Comparison of ENCODE assay signal across 8 cellular contexts in genomic region chr1:114779722-114780121, GRCh38. TPM values are rescaled to one million over a fixed set of nuclear protein-coding genes. Genes with fewer than 3 reads are reported as not detected.
DNase-seq lines count a peak whose midpoint lies in the region; ATAC-seq and TF ChIP-seq lines count a peak whose summit lies in the region.

No MANE protein-coding gene starts in this region.

- no peak overlapping the region for H2BK20ac ChIP-seq in H9 (ENCODE audit: low read depth, low read length, poor library complexity, severe bottlenecking)

- H3K4me1 Mint-ChIP-seq in H9, result peaks cover 3 to 7% of the 10 kb centered on the region in 2 experiments; a peak in 2 of 4 replicates
- H3K4me1 Mint-ChIP-seq in activated B cell treated with CpG ODN at 0.5 μM for 24 hours, result peaks cover 28% of the 10 kb centered on the region

- no peak overlapping the region for H4K91ac ChIP-seq in H9 (ENCODE audit: insufficient read length, low read depth, low read length)

- POLR2A ChIA-PET in activated B cell treated with CpG ODN at 0.5 μM for 24 hours (lab: Charles Lee), result interaction anchor here (0.7 to 2.1 kb wide), 4 partner anchors 22 to 268 kb away, joined by 3 to 20 read pairs (median 10); partner anchors contain the start of genes BCAS2, CSDE1 and NRAS

- H2BK120ac ChIP-seq in H9 (ENCODE audit: low read depth, low read length, poor library complexity, severe bottlenecking), result no peak overlapping the region

- H2BK12ac ChIP-seq in H9 (ENCODE audit: insufficient read length, low read depth, low read length), result no peak overlapping the region

- no peak overlapping the region for H4K5ac ChIP-seq in H9 (ENCODE audit: insufficient read length, low read depth, low read length)

- H2AK5ac ChIP-seq in H9 (ENCODE audit: insufficient read length, low read length), result no peak overlapping the region

- no peaks in the 10 kb centered on the region for H4K20me1 ChIP-seq in H9 (ENCODE audit: control insufficient read depth, insufficient read depth, insufficient read length)

- H3K9me3 ChIP-seq in H9 (ENCODE audit: control insufficient read depth, low read depth, low read length) (no peaks in the 10 kb centered on the region), right cardiac atrium (ENCODE audit: control insufficient read depth, low read length) (no peaks in the 10 kb centered on the region), skeletal muscle tissue (ENCODE audit: control insufficient read depth in 3 of 3, low read length in 3 of 3) (no peaks in the 10 kb centered on the region)

- no peak overlapping the region for H3K23ac ChIP-seq in H9 (ENCODE audit: insufficient read length, low read depth, low read length)

- H3K36me3 ChIP-seq in skeletal muscle tissue (ENCODE audit: control insufficient read depth in 3 of 3, insufficient read depth in 3 of 3, low read length in 3 of 3), result peaks cover 12 to 24% (median 22%) of the 10 kb centered on the region in 3 donors

- H2AFZ ChIP-seq in H9 (ENCODE audit: low read length), result no peak overlapping the region

- no peak for ATAC-seq in activated B cell treated with CpG ODN at 0.5 μM for 24 hours (ENCODE audit: low read depth)
- ATAC-seq in right cardiac atrium, result no peak
- no peak for ATAC-seq in GM21786 (IDR thresholded peaks at IDR 0.05; ENCODE audit: unreplicated experiment)

- H3K9me3 Mint-ChIP-seq in H9 (no peaks in the 10 kb centered on the region; a peak in 1 of 5 replicates), activated B cell treated with CpG ODN at 0.5 μM for 24 hours (no peaks in the 10 kb centered on the region)

- no peak overlapping the region for H3K14ac ChIP-seq in H9 (ENCODE audit: insufficient read depth, low read length)

- H4K8ac ChIP-seq in H9 (replicated peaks; ENCODE audit: insufficient read length, low read depth, low read length), result no peak overlapping the region

- no peak overlapping the region for H2BK5ac ChIP-seq in H9 (ENCODE audit: insufficient read length, low read length)

- TF ChIP-seq CTCF in H9 (conservative IDR thresholded peaks at IDR 0.05) (no peak), activated B cell treated with CpG ODN at 0.5 μM for 24 hours (IDR thresholded peaks at IDR 0.05) (no peak)

- no peak overlapping the region for H3T11ph ChIP-seq in H9 (ENCODE audit: low read length)

- peaks cover 37% of the 10 kb centered on the region for H3K27me3 Mint-ChIP-seq in H9 (ENCODE audit: low read depth)
- H3K27me3 Mint-ChIP-seq in activated B cell treated with CpG ODN at 0.5 μM for 24 hours, result peaks cover 2% of the 10 kb centered on the region

- no peak overlapping the region for H3K18ac ChIP-seq in H9 (ENCODE audit: insufficient read length, low read depth, low read length)

- H3K79me1 ChIP-seq in H9 (ENCODE audit: insufficient read depth, low read depth, low read length, poor library complexity, severe bottlenecking), result no peaks in the 10 kb centered on the region

- H3K27ac Mint-ChIP-seq in H9 (peak overlapping the region in 1 of 3 experiments; percentile 99; a peak in 3 of 7 replicates), activated B cell treated with CpG ODN at 0.5 μM for 24 hours (peak overlapping the region; percentile 97)

- H3K27ac ChIP-seq in H9 (ENCODE audit: insufficient read length, low read depth, low read length) (peak overlapping the region; percentile 2), right cardiac atrium (ENCODE audit: low read length) (peak overlapping the region; percentile 88), skeletal muscle tissue (ENCODE audit: low read depth, low read length) (peak overlapping the region; percentile 85)

- DNase-seq in H9, result no peak
- no peak for DNase-seq in activated B cell treated with CpG ODN at 0.5 μM for 24 hours
- no peak for DNase-seq in right cardiac atrium
- DNase-seq in activated effector memory CD4-positive, alpha-beta T cell treated with anti-CD3 and anti-CD28 coated beads, Interleukin-2, amount 50 U/mL, for 16 hours, result no peak
- no peak for DNase-seq in dedifferentiated amniotic fluid mesenchymal stem cell (ENCODE audit: extremely low spot score)
- DNase-seq in GOT3 (lab: John Stamatoyannopoulos, UW), result no peak

- H3K9ac ChIP-seq in H9 (ENCODE audit: extremely low read depth, insufficient read length, low read length) (peak overlapping the region; percentile 96), skeletal muscle tissue (ENCODE audit: low read depth in 1 of 3, low read length in 3 of 3) (peak overlapping the region; percentile 92 to 97 (median 94))

- no peak overlapping the region for H3K56ac ChIP-seq in H9 (ENCODE audit: insufficient read length, low read depth, low read length)

- H3K36me3 Mint-ChIP-seq in H9 (ENCODE audit: insufficient read depth in 1 of 3, low read depth in 3 of 3) (peaks cover 28 to 38% (median 33%) of the 10 kb centered on the region in 3 experiments), activated B cell treated with CpG ODN at 0.5 μM for 24 hours (ENCODE audit: low read depth) (peaks cover 43% of the 10 kb centered on the region)

- H3K4ac ChIP-seq in H9 (ENCODE audit: low read depth, low read length), result no peak overlapping the region

- intact Hi-C loops in activated B cell treated with CpG ODN at 0.5 μM for 24 hours (cut with micrococcal nuclease) (loop anchor here (1.0 to 10.0 kb wide), 7 partner anchors 22 to 967 kb away; partner anchors contain the start of genes BCAS2, CSDE1, DENND2C and NRAS), right cardiac atrium (cut with DNase I) (no loop called here)

- no peak overlapping the region for H2BK15ac ChIP-seq in H9 (ENCODE audit: low read depth, low read length)

- H3K4me3 Mint-ChIP-seq in H9 (peak overlapping the region; percentile 99), activated B cell treated with CpG ODN at 0.5 μM for 24 hours (peak overlapping the region; percentile 100)

- CTCF ChIA-PET in activated B cell treated with CpG ODN at 0.5 μM for 24 hours (lab: Charles Lee), result no interaction called here

- peak overlapping the region; percentile 77 for H3K4me3 ChIP-seq in right cardiac atrium (ENCODE audit: low read length)
- peak overlapping the region; percentile 88 to 96 (median 95) for H3K4me3 ChIP-seq in skeletal muscle tissue (ENCODE audit: low read length in 3 of 3)

- H3K23me2 ChIP-seq in H9 (ENCODE audit: insufficient read length, low read depth, low read length, poor library complexity, severe bottlenecking), result peaks cover 2% of the 10 kb centered on the region

- H3K27me3 ChIP-seq in H9 (ENCODE audit: insufficient read depth, low read length), result no peaks in the 10 kb centered on the region
- H3K27me3 ChIP-seq in right cardiac atrium (ENCODE audit: control insufficient read depth, insufficient read depth), result no peaks in the 10 kb centered on the region
- no peaks in the 10 kb centered on the region for H3K27me3 ChIP-seq in skeletal muscle tissue (ENCODE audit: control insufficient read depth in 3 of 3, insufficient read depth in 3 of 3, low read length in 3 of 3)

- peak overlapping the region; percentile 97 for H3K4me2 ChIP-seq in H9 (ENCODE audit: insufficient read depth, insufficient read length, low read length)

- no peaks in the 10 kb centered on the region; the same call in 1 of the 2 replicates for H3K79me2 ChIP-seq in H9 (ENCODE audit: insufficient read depth, low read length)

- H3K4me1 ChIP-seq in H9 (ENCODE audit: insufficient read depth, low read length) (no peaks in the 10 kb centered on the region), right cardiac atrium (ENCODE audit: control insufficient read depth, insufficient read depth, low read length) (no peaks in the 10 kb centered on the region), skeletal muscle tissue (ENCODE audit: control insufficient read depth in 3 of 3, insufficient read depth in 3 of 3, low read length in 3 of 3) (peaks cover 0 to 12% (median 8%) of the 10 kb centered on the region in 3 donors)

RNA-seq across cellular contexts. Expression of gene SIKE1, which starts 0.8 kb away (rescaled TPM):
- 75.3 and 75.5 TPM in 2 replicates for total RNA-seq in H9 (2021)
- total RNA-seq in activated B cell treated with CpG ODN at 0.5 μM for 24 hours, result 38.4 and 44.2 TPM in 2 replicates
- total RNA-seq in right cardiac atrium, result 10 to 100 TPM; 31.3 to 36.9 (median 34.7) TPM
- polyA plus RNA-seq in right cardiac atrium, result 17.9 TPM
- total RNA-seq in skeletal muscle tissue, result 27.7 TPM

RNA-seq across cellular contexts. Expression of gene CSDE1, which starts 21.9 kb away (rescaled TPM):
- total RNA-seq in H9 (2021) (630 and 645 TPM in 2 replicates), activated B cell treated with CpG ODN at 0.5 μM for 24 hours (416 and 424 TPM in 2 replicates), right cardiac atrium (100 to 1,000 TPM; 699 to 819 (median 772) TPM), skeletal muscle tissue (657 TPM)
- 227 TPM for polyA plus RNA-seq in right cardiac atrium

Comparison
In these comparisons a context has a peak if more than half of its experiments do, and no peak if none do; other contexts are left out.
1. H3K27ac ChIP-seq: peak in every context shown above with its lines; median percentile 88 in right cardiac atrium; 85 in skeletal muscle tissue; 2 in H9.